8 cellular contexts compared by ENCODE assay signal in genomic region chr11:73295259-73295995, GRCh38. TPM values are rescaled to one million over a fixed set of nuclear protein-coding genes. Genes with fewer than 3 reads are reported as not detected.
A peak's percentile ranks its signal among the peaks of the same experiment; 100 is the strongest.
DNase-seq lines count a peak whose midpoint lies in the region; ATAC-seq and TF ChIP-seq lines count a peak whose summit lies in the region.

No MANE protein-coding gene starts in this region.

- intact Hi-C loops in activated T-helper 2 cell treated with anti-CD3 and anti-CD28 coated beads, Interferon-gamma antibody, Interleukin-2, Interleukin-4, amounts not matched to agents 10 μg/mL and 5 μg/mL and 100 μg/mL, durations not matched to agents 14 hours and 24 hours and 36 hours (cut with micrococcal nuclease), result loop anchor here (1.0 kb wide), 1 partner anchor 40 kb away; no protein-coding TSS in a partner anchor

- H3K4me3 Mint-ChIP-seq in activated T-helper 2 cell treated with anti-CD3 and anti-CD28 coated beads, Interferon-gamma antibody, Interleukin-2, Interleukin-4, amounts not matched to agents 10 μg/mL and 5 μg/mL and 100 μg/mL, durations not matched to agents 14 hours and 24 hours and 36 hours (ENCODE audit: low read depth), result no peak overlapping the region
- no peak overlapping the region for H3K4me3 Mint-ChIP-seq in glutamatergic neuron (ENCODE audit: unreplicated experiment)

- ATAC-seq in HG03378 (IDR thresholded peaks at IDR 0.05; ENCODE audit: unreplicated experiment), result no peak

- H3K36me3 Mint-ChIP-seq in activated T-helper 2 cell treated with anti-CD3 and anti-CD28 coated beads, Interferon-gamma antibody, Interleukin-2, Interleukin-4, amounts not matched to agents 10 μg/mL and 5 μg/mL and 100 μg/mL, durations not matched to agents 14 hours and 24 hours and 36 hours (ENCODE audit: low read depth), result no peaks in the 10 kb centered on the region
- no peaks in the 10 kb centered on the region for H3K36me3 Mint-ChIP-seq in glutamatergic neuron (ENCODE audit: unreplicated experiment)

- peak; percentile 95 for TF ChIP-seq CTCF in glutamatergic neuron (IDR thresholded peaks at IDR 0.05; ENCODE audit: partially characterized antibody, unreplicated experiment)

- H3K4me1 Mint-ChIP-seq in activated T-helper 2 cell treated with anti-CD3 and anti-CD28 coated beads, Interferon-gamma antibody, Interleukin-2, Interleukin-4, amounts not matched to agents 10 μg/mL and 5 μg/mL and 100 μg/mL, durations not matched to agents 14 hours and 24 hours and 36 hours (ENCODE audit: low read depth), result peaks cover 2% of the 10 kb centered on the region
- H3K4me1 Mint-ChIP-seq in glutamatergic neuron (ENCODE audit: low read depth, unreplicated experiment), result no peaks in the 10 kb centered on the region

- DNase-seq in GM03348 (ENCODE audit: low spot score) (peak; percentile 86), HuH-7.5 (ENCODE audit: low spot score) (peak; percentile 69), SHP77 treated with DMSO at 0.1 percent for 48 hours (lab: John Stamatoyannopoulos, UW) (peak; percentile 25), glutamatergic neuron (peak; percentile 90), renal cortical epithelial cell (ENCODE audit: low read depth) (peak; percentile 55), epidermal melanocyte (ENCODE audit: insufficient read length, low spot score) (no peak)
- peak; percentile 69 for DNase-seq in activated T-helper 2 cell treated with anti-CD3 and anti-CD28 coated beads, Interferon-gamma antibody, Interleukin-2, Interleukin-4, amounts not matched to agents 10 μg/mL and 5 μg/mL and 100 μg/mL, durations not matched to agents 14 hours and 24 hours and 36 hours (ENCODE audit: low spot score)

- no peaks in the 10 kb centered on the region for H3K9me3 Mint-ChIP-seq in activated T-helper 2 cell treated with anti-CD3 and anti-CD28 coated beads, Interferon-gamma antibody, Interleukin-2, Interleukin-4, amounts not matched to agents 10 μg/mL and 5 μg/mL and 100 μg/mL, durations not matched to agents 14 hours and 24 hours and 36 hours
- peaks cover 7% of the 10 kb centered on the region for H3K9me3 Mint-ChIP-seq in glutamatergic neuron (ENCODE audit: unreplicated experiment)

- peaks cover 15% of the 10 kb centered on the region for H3K27me3 Mint-ChIP-seq in activated T-helper 2 cell treated with anti-CD3 and anti-CD28 coated beads, Interferon-gamma antibody, Interleukin-2, Interleukin-4, amounts not matched to agents 10 μg/mL and 5 μg/mL and 100 μg/mL, durations not matched to agents 14 hours and 24 hours and 36 hours (ENCODE audit: low read depth)
- peaks cover 9% of the 10 kb centered on the region for H3K27me3 Mint-ChIP-seq in glutamatergic neuron (ENCODE audit: unreplicated experiment)

- no peak overlapping the region for H3K27ac Mint-ChIP-seq in activated T-helper 2 cell treated with anti-CD3 and anti-CD28 coated beads, Interferon-gamma antibody, Interleukin-2, Interleukin-4, amounts not matched to agents 10 μg/mL and 5 μg/mL and 100 μg/mL, durations not matched to agents 14 hours and 24 hours and 36 hours
- H3K27ac Mint-ChIP-seq in glutamatergic neuron (ENCODE audit: unreplicated experiment), result no peak overlapping the region

RNA-seq across cellular contexts. Expression of gene ARHGEF17, which starts 12.6 kb away (rescaled TPM):
- total RNA-seq in activated T-helper 2 cell treated with anti-CD3 and anti-CD28 coated beads, Interferon-gamma antibody, Interleukin-2, Interleukin-4, amounts not matched to agents 10 μg/mL and 5 μg/mL and 100 μg/mL, durations not matched to agents 14 hours and 24 hours and 36 hours, result 0.09 and 0.30 TPM in 2 replicates
- total RNA-seq in glutamatergic neuron (ENCODE audit: unreplicated experiment) (43.3 TPM), renal cortical epithelial cell (13.7 and 67.5 TPM in 2 replicates)

RNA-seq across cellular contexts. Expression of gene P2RY6, which starts 23.3 kb away (rescaled TPM):
- total RNA-seq in activated T-helper 2 cell treated with anti-CD3 and anti-CD28 coated beads, Interferon-gamma antibody, Interleukin-2, Interleukin-4, amounts not matched to agents 10 μg/mL and 5 μg/mL and 100 μg/mL, durations not matched to agents 14 hours and 24 hours and 36 hours, result not detected in 2 replicates
- total RNA-seq in glutamatergic neuron (ENCODE audit: unreplicated experiment) (not detected), renal cortical epithelial cell (3.6 and 10.9 TPM in 2 replicates)

Comparison
In these comparisons a context has a peak if more than half of its experiments do, and no peak if none do; other contexts are left out.
1. RNA of gene ARHGEF17, which starts 12.6 kb away (total RNA-seq): 13.7 to 67.5 TPM in renal cortical epithelial cell and 43.3 TPM in glutamatergic neuron (single experiment); 0.09 to 0.30 TPM in activated T-helper 2 cell treated with anti-CD3 and anti-CD28 coated beads, Interferon-gamma antibody, Interleukin-2, Interleukin-4, amounts not matched to agents 10 μg/mL and 5 μg/mL and 100 μg/mL, durations not matched to agents 14 hours and 24 hours and 36 hours; every median in the first group is over 10 times any median in the second.